25 cellular contexts compared by ENCODE assay signal in the genomic region with DNA sequence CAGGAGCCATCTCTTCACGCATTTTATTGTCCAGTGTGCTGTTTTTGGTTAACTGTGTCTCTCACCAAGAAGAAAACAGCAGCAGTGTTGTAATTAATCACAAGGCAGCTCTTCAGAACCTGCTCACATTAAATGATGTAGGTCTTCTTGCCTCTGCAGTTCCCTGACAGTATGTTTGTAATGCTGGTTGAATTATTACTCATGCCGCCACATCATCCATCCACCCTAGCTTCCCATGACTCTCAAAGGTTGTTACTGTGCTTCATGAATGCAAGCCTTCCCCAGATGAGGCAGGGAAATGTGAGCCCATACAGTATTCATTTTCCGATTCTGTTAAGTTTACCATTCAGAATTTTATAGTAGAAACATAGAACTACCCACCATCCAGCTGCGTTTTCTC. TPM values are rescaled to one million over a fixed set of nuclear protein-coding genes. Genes with fewer than 3 reads are reported as not detected.
A peak's percentile ranks its signal among the peaks of the same experiment; 100 is the strongest.
DNase-seq lines count a peak whose midpoint lies in the region; ATAC-seq and TF ChIP-seq lines count a peak whose summit lies in the region.
"Had no signal": no experiment of that assay in that cellular context is flagged by ENCODE, and none has a peak within 500 bp of the region (broad histone marks: within the 10 kb centered on the region; RNA-seq: fewer than 3 reads in every experiment).

No MANE protein-coding gene starts in this region.

- H3K27me3 Mint-ChIP-seq in nephron progenitor cell (ENCODE audit: low read depth, poor library complexity): no peaks in the 10 kb centered on the region
- H3K27me3 Mint-ChIP-seq: CD4-positive, alpha-beta T cell had no signal

- H3K27ac ChIP-seq in DOHH2 (ENCODE audit: low read depth, low read length) (peak overlapping the region; percentile 24; the same call in 1 of the 2 replicates), OCI-LY1 (ENCODE audit: low read depth, low read length, poor library complexity, severe bottlenecking) (peak overlapping the region; percentile 100), substantia nigra (ENCODE audit: low read depth, low read length, poor library complexity, severe bottlenecking) (no peak overlapping the region)
- H3K27ac ChIP-seq: colonic mucosa, suprapubic skin had no signal

- H3K4me3 Mint-ChIP-seq in nephron progenitor cell: no peak overlapping the region
- H3K4me3 Mint-ChIP-seq: CD4-positive, alpha-beta T cell; endodermal cell; mesothelial cell of epicardium had no signal

- H3K9ac ChIP-seq in OCI-LY1 (ENCODE audit: low read length): no peak overlapping the region

- H4K20me1 ChIP-seq in DOHH2 (ENCODE audit: control insufficient read depth, insufficient read depth, low read depth, low read length): no peaks in the 10 kb centered on the region
- H4K20me1 ChIP-seq in OCI-LY1 (ENCODE audit: insufficient read depth, low read length): no peaks in the 10 kb centered on the region

- H3K9me3 ChIP-seq in DOHH2 (ENCODE audit: control insufficient read depth, insufficient read depth, low read length) (peaks cover 5% of the 10 kb centered on the region; the same call in 1 of the 2 replicates), OCI-LY1 (ENCODE audit: low read length) (peaks cover 11% of the 10 kb centered on the region; the same call in 1 of the 2 replicates)
- H3K9me3 ChIP-seq: colonic mucosa, suprapubic skin had no signal

- H3K4me3 ChIP-seq in DOHH2 (ENCODE audit: low read length): no peak overlapping the region
- no peak overlapping the region for H3K4me3 ChIP-seq in OCI-LY1 (ENCODE audit: low read depth, low read length, poor library complexity, severe bottlenecking)
- no peak overlapping the region for H3K4me3 ChIP-seq in epithelial cell of esophagus (ENCODE audit: low read length)
- H3K4me3 ChIP-seq: colonic mucosa, spleen, suprapubic skin had no signal

- DNase-seq in epithelial cell of esophagus (ENCODE audit: low read depth) (peak; percentile 88), nephron progenitor cell (no peak), AG08396 (ENCODE audit: low spot score) (no peak), cerebellum (ENCODE audit: low spot score) (no peak), substantia nigra (lab: John Stamatoyannopoulos, UW) (no peak)
- DNase-seq: activated CD4-positive, alpha-beta T cell treated with anti-CD3 and anti-CD28 coated beads, Interleukin-2, amount 50 U/mL, for 48 hours; anterior cingulate cortex; CD4-positive, alpha-beta T cell; colonic mucosa; endodermal cell; foreskin melanocyte; left cardiac atrium; NCI-H1105; NCI-H524; Right ventricle myocardium superior; spleen; stimulated activated CD8-positive, alpha-beta memory T cell treated with anti-CD3 and anti-CD28 coated beads, Interleukin-4, amount 100 ng/mL, for 48 hours; T-helper 1 cell had no signal

- no peak overlapping the region for H2AFZ ChIP-seq in OCI-LY1 (ENCODE audit: low read length)

- no peak overlapping the region for H3K4me2 ChIP-seq in DOHH2 (ENCODE audit: low read length)
- no peak overlapping the region for H3K4me2 ChIP-seq in OCI-LY1 (ENCODE audit: low read length)

- peak overlapping the region; percentile 9 for H3K27ac Mint-ChIP-seq in nephron progenitor cell
- H3K27ac Mint-ChIP-seq: CD4-positive, alpha-beta T cell; endodermal cell; mesothelial cell of epicardium had no signal

- H3F3A ChIP-seq in DOHH2 (ENCODE audit: control insufficient read depth, insufficient read depth) (peaks cover 39% of the 10 kb centered on the region), OCI-LY1 (ENCODE audit: insufficient read depth, low read length) (peaks cover 4% of the 10 kb centered on the region; the same call in 1 of the 2 replicates)

- peaks cover 70% of the 10 kb centered on the region for H3K4me1 ChIP-seq in DOHH2 (ENCODE audit: control insufficient read depth, low read length)
- H3K4me1 ChIP-seq in OCI-LY1 (ENCODE audit: insufficient read depth, low read length, severe bottlenecking): peaks cover 55% of the 10 kb centered on the region
- H3K4me1 ChIP-seq: colonic mucosa had no signal

- H3K4me1 Mint-ChIP-seq in nephron progenitor cell: peaks cover 6% of the 10 kb centered on the region
- H3K4me1 Mint-ChIP-seq: endodermal cell had no signal

- ATAC-seq in HG03378 (IDR thresholded peaks at IDR 0.05; ENCODE audit: unreplicated experiment): no peak
- ATAC-seq: left cardiac atrium had no signal

- H3K36me3 ChIP-seq in DOHH2 (ENCODE audit: control insufficient read depth, low read length) (peaks cover 18% of the 10 kb centered on the region), OCI-LY1 (ENCODE audit: insufficient read depth, low read length) (peaks cover 47% of the 10 kb centered on the region)
- H3K36me3 ChIP-seq: colonic mucosa, spleen, suprapubic skin had no signal

- H3K79me2 ChIP-seq in DOHH2 (ENCODE audit: control insufficient read depth, low read length): peaks cover 8% of the 10 kb centered on the region
- H3K79me2 ChIP-seq in OCI-LY1 (ENCODE audit: insufficient read depth, low read length): no peaks in the 10 kb centered on the region

- H3K9me2 ChIP-seq in DOHH2 (replicated peaks; ENCODE audit: control insufficient read depth, low read length) (no peaks in the 10 kb centered on the region), OCI-LY1 (ENCODE audit: low read depth, low read length) (no peaks in the 10 kb centered on the region)

- no peaks in the 10 kb centered on the region for H3K27me3 ChIP-seq in DOHH2 (ENCODE audit: control insufficient read depth, low read length)
- H3K27me3 ChIP-seq in OCI-LY1 (ENCODE audit: insufficient read depth, low read length): no peaks in the 10 kb centered on the region
- H3K27me3 ChIP-seq: colonic mucosa, spleen, suprapubic skin had no signal

- H3K36me3 Mint-ChIP-seq in nephron progenitor cell (ENCODE audit: low read depth): no peaks in the 10 kb centered on the region
- H3K36me3 Mint-ChIP-seq: mesothelial cell of epicardium had no signal

- TF ChIP-seq CTCF in DOHH2 (IDR thresholded peaks at IDR 0.05; ENCODE audit: low read depth, low read length, poor library complexity, severe bottlenecking) (no peak), OCI-LY1 (IDR thresholded peaks at IDR 0.05; ENCODE audit: low read length) (no peak), epithelial cell of esophagus (IDR thresholded peaks at IDR 0.05; ENCODE audit: insufficient read depth, low read depth, low read length, missing control alignments) (no peak), nephron progenitor cell (IDR thresholded peaks at IDR 0.05) (no peak)

- peaks cover 7% of the 10 kb centered on the region for H3K9me3 Mint-ChIP-seq in nephron progenitor cell
- H3K9me3 Mint-ChIP-seq: CD4-positive, alpha-beta T cell; endodermal cell had no signal

RNA-seq across cellular contexts. Expression of gene TLR10, which starts 17.4 kb away (rescaled TPM):
- 1.2 TPM for total RNA-seq in cerebellum
- total RNA-seq: CD4-positive, alpha-beta T cell; endodermal cell; HT-29; mesothelial cell of epicardium; pulmonary artery endothelial cell; Right ventricle myocardium superior had no signal

RNA-seq across cellular contexts. Expression of gene TLR1, which starts 39.2 kb away (rescaled TPM):
- 3.8 TPM for total RNA-seq in cerebellum
- total RNA-seq: HT-29 had no signal
